In the genomic region with DNA sequence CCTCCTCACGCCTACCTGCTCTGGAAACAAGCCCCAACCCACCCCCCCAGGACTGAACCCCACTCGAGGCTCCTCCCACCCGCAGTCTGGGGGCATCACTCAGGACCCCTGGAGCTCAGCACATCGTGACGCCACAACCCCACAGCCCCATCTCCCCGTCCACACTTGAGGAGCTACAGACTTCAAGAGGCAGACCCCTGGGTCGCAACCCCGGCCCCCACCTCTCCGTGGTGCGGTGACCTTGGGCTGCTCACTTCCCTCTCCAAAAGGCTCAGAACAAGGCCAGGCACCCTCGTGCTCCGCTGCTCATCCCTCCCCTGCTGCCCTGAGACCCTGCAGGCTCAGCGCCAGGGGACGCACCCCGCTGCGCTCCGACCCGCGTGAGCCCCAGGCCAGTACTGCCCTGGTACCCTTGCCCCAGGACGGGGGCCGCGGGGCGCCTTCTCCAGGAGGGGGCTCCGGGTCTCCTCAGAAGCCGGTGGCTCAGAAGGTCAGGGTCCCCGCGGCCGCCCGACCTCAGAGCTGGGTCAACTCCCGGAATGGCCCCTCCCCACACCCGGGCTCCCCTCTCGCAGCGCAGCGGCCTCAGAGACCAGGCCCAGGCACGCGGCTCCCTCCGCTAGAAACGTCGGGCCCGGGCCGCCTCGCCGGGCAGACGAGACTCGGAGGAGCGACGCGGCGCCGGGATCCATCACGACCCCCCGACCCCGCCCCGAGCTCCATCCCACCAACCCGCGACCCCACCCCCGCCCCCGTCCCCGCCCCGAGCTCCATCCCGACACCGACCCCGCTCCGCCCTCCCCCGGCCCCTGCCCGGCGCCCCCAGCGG, we compare ENCODE assay signal across 8 cellular contexts. TPM values are rescaled to one million over a fixed set of nuclear protein-coding genes. Genes with fewer than 3 reads are reported as not detected.
A peak's percentile ranks its signal among the peaks of the same experiment; 100 is the strongest.
DNase-seq lines count a peak whose midpoint lies in the region; ATAC-seq and TF ChIP-seq lines count a peak whose summit lies in the region.

No MANE protein-coding gene starts in this region.

- H2AFZ ChIP-seq in fibroblast of lung (ENCODE audit: low read length) (no peak overlapping the region), neural progenitor cell (replicated peaks) (no peak overlapping the region)

- peaks cover 30% of the 10 kb centered on the region for H3K36me3 ChIP-seq in WERI-Rb-1
- H3K36me3 ChIP-seq in fibroblast of lung (ENCODE audit: control insufficient read depth, insufficient read depth, low read length): peaks cover 19% of the 10 kb centered on the region
- H3K36me3 ChIP-seq in neural progenitor cell: no peaks in the 10 kb centered on the region

- DNase-seq in EH (ENCODE audit: low read depth): peak; percentile 38
- DNase-seq in WERI-Rb-1: peak; percentile 64
- DNase-seq in fibroblast of lung (ENCODE audit: low read depth in 2 of 2): no peak
- DNase-seq in neural progenitor cell (ENCODE audit: low spot score): peak; percentile 90
- DNase-seq in NCI-H187 treated with DMSO at 0.1 percent for 48 hours (lab: John Stamatoyannopoulos, UW): no peak
- no peak for DNase-seq in GM03348 (ENCODE audit: low spot score)

- peaks cover 3% of the 10 kb centered on the region for H3K36me3 Mint-ChIP-seq in neural progenitor cell

- H3K4me1 Mint-ChIP-seq in neural progenitor cell: peaks cover 24% of the 10 kb centered on the region

- H3F3A ChIP-seq in neural progenitor cell (ENCODE audit: low read depth): peaks cover 8% of the 10 kb centered on the region

- no peaks in the 10 kb centered on the region for H3K27me3 Mint-ChIP-seq in neural progenitor cell (ENCODE audit: insufficient read depth, low read depth)

- ATAC-seq in GM19455 (IDR thresholded peaks at IDR 0.05; ENCODE audit: unreplicated experiment) (peak; percentile 42), HG03521 (IDR thresholded peaks at IDR 0.05; ENCODE audit: unreplicated experiment) (peak; percentile 31)

- H3K9me3 Mint-ChIP-seq in neural progenitor cell: no peaks in the 10 kb centered on the region

- peak overlapping the region; percentile 88 for H3K4me3 Mint-ChIP-seq in neural progenitor cell

- peak overlapping the region; percentile 11 for H3K27ac Mint-ChIP-seq in neural progenitor cell

- peak overlapping the region; percentile 92 for H3K4me2 ChIP-seq in fibroblast of lung (ENCODE audit: extremely low read depth, insufficient read depth, low read length)
- peak overlapping the region; percentile 96 for H3K4me2 ChIP-seq in neural progenitor cell

- peak; percentile 22; the same call in 1 of the 2 replicates for TF ChIP-seq CTCF in WERI-Rb-1 (IDR thresholded peaks at IDR 0.05; ENCODE audit: low read depth, low read length)
- TF ChIP-seq CTCF in fibroblast of lung (conservative IDR thresholded peaks at IDR 0.05 in 1 of 2, IDR thresholded peaks at IDR 0.05 in 1 of 2; ENCODE audit: low read depth in 1 of 2, low read length in 2 of 2): no peak
- no peak for TF ChIP-seq CTCF in neural progenitor cell (IDR thresholded peaks at IDR 0.05)

- H3K4me3 ChIP-seq in WERI-Rb-1 (ENCODE audit: low read depth, low read length) (peak overlapping the region; percentile 76), fibroblast of lung (replicated peaks in 1 of 4; ENCODE audit: control extremely low read depth in 1 of 4, insufficient read depth in 1 of 4, low read depth in 3 of 4, low read length in 4 of 4) (peak overlapping the region; percentile 67 to 95 (median 84)), neural progenitor cell (peak overlapping the region; percentile 97)

- no peaks in the 10 kb centered on the region for H3K9me3 ChIP-seq in WERI-Rb-1 (ENCODE audit: severe bottlenecking)
- no peaks in the 10 kb centered on the region for H3K9me3 ChIP-seq in fibroblast of lung (ENCODE audit: control insufficient read depth, insufficient read depth, low read depth, low read length)
- no peaks in the 10 kb centered on the region for H3K9me3 ChIP-seq in neural progenitor cell (ENCODE audit: low read depth)

- H3K27me3 ChIP-seq in WERI-Rb-1 (ENCODE audit: insufficient read depth, low read depth, severe bottlenecking): no peaks in the 10 kb centered on the region
- H3K27me3 ChIP-seq in fibroblast of lung (ENCODE audit: control insufficient read depth, insufficient read depth, low read length): no peaks in the 10 kb centered on the region
- H3K27me3 ChIP-seq in neural progenitor cell: no peaks in the 10 kb centered on the region

- peak overlapping the region; percentile 83 for H3K9ac ChIP-seq in fibroblast of lung (ENCODE audit: insufficient read depth, low read length)
- H3K9ac ChIP-seq in neural progenitor cell: peak overlapping the region; percentile 73

- H3K4me1 ChIP-seq in fibroblast of lung (ENCODE audit: control insufficient read depth, extremely low read depth, insufficient read depth, low read length) (no peaks in the 10 kb centered on the region), neural progenitor cell (peaks cover 16% of the 10 kb centered on the region)

- H3K27ac ChIP-seq in WERI-Rb-1 (peak overlapping the region; percentile 88), fibroblast of lung (ENCODE audit: insufficient read depth, low read length) (peak overlapping the region; percentile 69), neural progenitor cell (peak overlapping the region; percentile 91)

- H3K79me2 ChIP-seq in fibroblast of lung (ENCODE audit: control insufficient read depth, insufficient read depth, low read length): peaks cover 63% of the 10 kb centered on the region
- peaks cover 50% of the 10 kb centered on the region for H3K79me2 ChIP-seq in neural progenitor cell (ENCODE audit: low read depth)

- H4K20me1 ChIP-seq in fibroblast of lung (ENCODE audit: control insufficient read depth, extremely low read depth, insufficient read depth, low read length) (no peaks in the 10 kb centered on the region), neural progenitor cell (ENCODE audit: low read depth) (peaks cover 58% of the 10 kb centered on the region)

RNA-seq across cellular contexts. Expression of a gene that starts 0.6 kb away (rescaled TPM):
- total RNA-seq in fibroblast of lung: 19.0 and 20.3 TPM in 2 replicates
- 13.9 and 14.7 TPM in 2 replicates for polyA plus RNA-seq in fibroblast of lung
- 29.3 and 31.6 TPM in 2 replicates for polyA plus RNA-seq in fibroblast of lung (2012)
- polyA minus RNA-seq in fibroblast of lung (ENCODE audit: low replicate concordance): 25.6 and 62.3 TPM in 2 replicates
- 24.1 and 52.9 TPM in 2 replicates for total RNA-seq in neural progenitor cell (ENCODE audit: low replicate concordance)

RNA-seq across cellular contexts. Expression of a gene that starts 13.2 kb away (rescaled TPM):
- total RNA-seq in fibroblast of lung (0.26 and 1.3 TPM in 2 replicates), neural progenitor cell (ENCODE audit: low replicate concordance) (0.94 and 1.9 TPM in 2 replicates)
- polyA plus RNA-seq in fibroblast of lung: 0.25 and 0.71 TPM in 2 replicates
- polyA plus RNA-seq in fibroblast of lung (2012): 5.1 and 18.3 TPM in 2 replicates
- 0.47 and 0.93 TPM in 2 replicates for polyA minus RNA-seq in fibroblast of lung (ENCODE audit: low replicate concordance)

RNA-seq across cellular contexts. Expression of a gene that starts 21.4 kb away (rescaled TPM):
- total RNA-seq in fibroblast of lung: 8.0 and 9.9 TPM in 2 replicates
- polyA plus RNA-seq in fibroblast of lung: 10.4 and 19.9 TPM in 2 replicates
- polyA plus RNA-seq in fibroblast of lung (2012): 13.7 and 28.7 TPM in 2 replicates
- 13.5 and 24.9 TPM in 2 replicates for polyA minus RNA-seq in fibroblast of lung (ENCODE audit: low replicate concordance)
- 11.0 and 38.4 TPM in 2 replicates for total RNA-seq in neural progenitor cell (ENCODE audit: low replicate concordance)

RNA-seq across cellular contexts. Expression of a gene that starts 28.4 kb away (rescaled TPM):
- total RNA-seq in fibroblast of lung (7.4 and 14.2 TPM in 2 replicates), neural progenitor cell (ENCODE audit: low replicate concordance) (4.8 and 34.6 TPM in 2 replicates)
- polyA plus RNA-seq in fibroblast of lung: 2.2 and 3.8 TPM in 2 replicates
- 4.6 and 11.9 TPM in 2 replicates for polyA plus RNA-seq in fibroblast of lung (2012)
- 5.1 and 12.4 TPM in 2 replicates for polyA minus RNA-seq in fibroblast of lung (ENCODE audit: low replicate concordance)

RNA-seq across cellular contexts. Expression of a gene that starts 29.4 kb away (rescaled TPM):
- total RNA-seq in fibroblast of lung (99.4 and 150 TPM in 2 replicates), neural progenitor cell (ENCODE audit: low replicate concordance) (101 and 114 TPM in 2 replicates)
- 136 and 189 TPM in 2 replicates for polyA plus RNA-seq in fibroblast of lung
- 195 and 256 TPM in 2 replicates for polyA plus RNA-seq in fibroblast of lung (2012)
- polyA minus RNA-seq in fibroblast of lung (ENCODE audit: low replicate concordance): 106 and 171 TPM in 2 replicates

Comparison
In these comparisons a context has a peak if more than half of its experiments do, and no peak if none do; other contexts are left out.
1. DNase-seq: peak in EH (single experiment), WERI-Rb-1 (single experiment) and neural progenitor cell (single experiment); none in fibroblast of lung (0 of 2), NCI-H187 treated with DMSO at 0.1 percent for 48 hours (single experiment) and GM03348 (single experiment).
2. Peak in every context shown above with its lines, with median percentiles within 50 percentile points of each other: H3K27ac ChIP-seq and H3K4me3 ChIP-seq.